ENCODE assay signal across 9 cellular contexts in the genomic region with DNA sequence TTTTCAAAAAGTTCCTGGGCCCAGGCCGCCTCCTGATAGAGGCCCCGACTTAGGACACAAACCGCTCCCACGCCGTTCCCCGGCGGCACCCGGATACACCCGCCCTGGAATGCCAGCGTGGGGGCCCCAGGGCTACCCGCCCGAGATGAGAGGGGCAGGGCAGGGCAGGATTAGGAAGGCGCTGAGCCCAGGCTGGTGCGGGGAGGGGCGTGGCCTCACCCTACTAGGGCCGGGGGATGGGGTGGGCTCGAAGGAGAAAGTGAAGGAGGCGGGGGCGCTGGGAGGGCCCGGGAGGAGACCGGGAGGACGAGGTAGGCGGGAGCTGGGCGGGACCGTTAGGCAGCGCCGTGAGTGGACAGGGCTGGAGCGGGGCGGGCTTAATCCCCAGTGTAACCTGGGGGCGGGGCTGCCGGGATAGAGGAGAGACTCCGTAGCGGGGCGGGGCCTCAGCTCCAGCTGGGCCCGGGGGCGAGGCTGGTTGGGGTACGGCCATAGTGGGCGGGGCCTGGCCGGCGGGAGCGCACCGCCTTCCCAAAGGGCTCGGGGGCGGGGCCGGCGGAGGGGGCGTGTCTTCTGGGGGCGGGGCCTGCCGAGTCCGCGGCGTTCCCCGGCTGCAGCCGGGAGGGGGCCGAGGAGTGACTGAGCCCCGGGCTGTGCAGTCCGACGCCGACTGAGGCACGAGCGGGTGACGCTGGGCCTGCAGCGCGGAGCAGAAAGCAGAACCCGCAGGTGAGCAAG. TPM values are rescaled to one million over a fixed set of nuclear protein-coding genes. Genes with fewer than 3 reads are reported as not detected.
DNase-seq lines count a peak whose midpoint lies in the region; ATAC-seq, FAIRE-seq and TF ChIP-seq lines count a peak whose summit lies in the region.
"Had no signal": no experiment of that assay in that cellular context is flagged by ENCODE, and none has a peak within 500 bp of the region (broad histone marks: within the 10 kb centered on the region; RNA-seq: fewer than 3 reads in every experiment).

A gene with protein sequence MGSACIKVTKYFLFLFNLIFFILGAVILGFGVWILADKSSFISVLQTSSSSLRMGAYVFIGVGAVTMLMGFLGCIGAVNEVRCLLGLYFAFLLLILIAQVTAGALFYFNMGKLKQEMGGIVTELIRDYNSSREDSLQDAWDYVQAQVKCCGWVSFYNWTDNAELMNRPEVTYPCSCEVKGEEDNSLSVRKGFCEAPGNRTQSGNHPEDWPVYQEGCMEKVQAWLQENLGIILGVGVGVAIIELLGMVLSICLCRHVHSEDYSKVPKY (plus strand): TSS at position 656 of the 738 bp plus-strand sequence. CDS start 29,000 bp downstream, outside the sequence.

- H3K27ac ChIP-seq in AG04450 (ENCODE audit: low read depth, low read length) = peak within 1 kb of the TSS; percentile 99
- H3K27ac ChIP-seq in VCaP = peak within 1 kb of the TSS; percentile 94
- peak within 1 kb of the TSS; percentile 98 to 99 for H3K27ac ChIP-seq in breast epithelium
- H3K27ac ChIP-seq in iPS-20b (ENCODE audit: low read length) = no peak within 1 kb of the TSS
- H3K27ac ChIP-seq in small intestine (ENCODE audit: low read depth in 1 of 2, low read length in 1 of 2) = peak within 1 kb of the TSS; percentile 96 to 98

- TF ChIP-seq CTCF in AG04450 (IDR thresholded peaks at IDR 0.05; ENCODE audit: low read depth, low read length) = peak; percentile 26; the same call in 1 of the 2 replicates
- peak; percentile 37; the same call in 1 of the 2 replicates for TF ChIP-seq CTCF in VCaP (conservative IDR thresholded peaks at IDR 0.05)
- no peak for TF ChIP-seq CTCF in breast epithelium (IDR thresholded peaks at IDR 0.05)

- H3K9me3 ChIP-seq in AG04450 (ENCODE audit: control insufficient read depth, insufficient read depth, low read length) (no peaks in the 10 kb centered on the region), breast epithelium (no peaks in the 10 kb centered on the region), iPS-20b (ENCODE audit: insufficient read depth, low read depth, low read length) (no peaks in the 10 kb centered on the region), small intestine (ENCODE audit: control insufficient read depth, low read depth) (no peaks in the 10 kb centered on the region)

- H3K27me3 ChIP-seq in AG04450 (ENCODE audit: control insufficient read depth, insufficient read depth, low read length) (no peaks in the 10 kb centered on the region), breast epithelium (no peaks in the 10 kb centered on the region), iPS-20b (ENCODE audit: insufficient read depth, low read length) (peaks cover 41% of the 10 kb centered on the region), small intestine (ENCODE audit: control insufficient read depth in 2 of 2, insufficient read depth in 2 of 2, low read length in 2 of 2) (no peaks in the 10 kb centered on the region)

- ATAC-seq in GM18870 (IDR thresholded peaks at IDR 0.05; ENCODE audit: unreplicated experiment) = peak; percentile 61
- peak; percentile 80 for ATAC-seq in HG03135 (IDR thresholded peaks at IDR 0.05; ENCODE audit: unreplicated experiment)

- intact Hi-C loops in breast epithelium (cut with DNase I; ENCODE audit: low total_unique reads) = no loop called here

- H3K4me3 ChIP-seq in AG04450 (ENCODE audit: low read depth, low read length) = peak within 1 kb of the TSS; percentile 83
- peak within 1 kb of the TSS; percentile 46 to 82 (median 69) for H3K4me3 ChIP-seq in breast epithelium
- H3K4me3 ChIP-seq in iPS-20b (ENCODE audit: low read length) = peak within 1 kb of the TSS; percentile 77
- peak within 1 kb of the TSS; percentile 52 to 79 for H3K4me3 ChIP-seq in small intestine (ENCODE audit: low read depth in 1 of 2, low read length in 2 of 2)

- DNase-seq in AG04450 (ENCODE audit: low read depth, low spot score) (peak; percentile 96), NCI-H2196 (lab: John Stamatoyannopoulos, UW; ENCODE audit: unreplicated experiment) (peak; percentile 99), breast epithelium (ENCODE audit: low spot score in 2 of 2) (peak; percentile 100), small intestine (peak; percentile 99)

- no peaks in the 10 kb centered on the region for H3K36me3 ChIP-seq in breast epithelium
- no peaks in the 10 kb centered on the region for H3K36me3 ChIP-seq in iPS-20b (ENCODE audit: insufficient read depth, low read depth, low read length)
- H3K36me3 ChIP-seq in small intestine (ENCODE audit: control insufficient read depth in 2 of 2, insufficient read depth in 2 of 2, low read length in 2 of 2) = no peaks in the 10 kb centered on the region

- POLR2A ChIA-PET in AG04450 (lab: Yijun Ruan, JAX) = interaction anchor here (0.5 to 2.3 kb wide), 12 partner anchors 9 to 1220 kb away, joined by 3 to 10 read pairs (median 6); no protein-coding TSS in a partner anchor

- H3K9ac ChIP-seq in iPS-20b (ENCODE audit: low read depth, low read length) = peak within 1 kb of the TSS; percentile 74

- H3K4me1 ChIP-seq in breast epithelium (peaks cover 13 to 30% of the 10 kb centered on the region in 2 donors), iPS-20b (ENCODE audit: insufficient read depth, low read length) (peaks cover 15% of the 10 kb centered on the region; the same call in 1 of the 2 replicates), small intestine (ENCODE audit: control insufficient read depth in 2 of 2, insufficient read depth in 1 of 2, low read depth in 1 of 2, low read length in 1 of 2) (peaks cover 16% of the 10 kb centered on the region in 2 donors)

- TF ChIP-seq POLR2A in breast epithelium (IDR thresholded peaks at IDR 0.05) = peak; percentile 86

- WGBS in small intestine, 3 donors = 1 to 2% (median 1%) methylated on average over 53 to 65 of the region's 65 CpGs

- CTCF ChIA-PET in AG04450 (lab: Charles Lee) = interaction anchor here (0.5 to 2.6 kb wide), 7 partner anchors 41 to 502 kb away, joined by 3 to 21 read pairs (median 6); no protein-coding TSS in a partner anchor

- no peak for FAIRE-seq in small intestine (lab: Jason Lieb, UNC)
- FAIRE-seq: colon had no signal

RNA-seq across cellular contexts. Expression of the gene that starts here (rescaled TPM):
- 49.3 and 62.0 TPM in 2 replicates for polyA plus RNA-seq in AG04450 (2011; rRNA removed)
- polyA minus RNA-seq in AG04450 (2011; rRNA and poly(A)+ RNA removed) = 41.5 and 59.4 TPM in 2 replicates
- total RNA-seq in breast epithelium = 10 to 100 TPM; 12.0 to 40.4 (median 38.0) TPM
- 10 to 100 TPM; 24.2 to 89.2 (median 50.5) TPM for polyA plus RNA-seq in small intestine

Comparison
In these comparisons a context has a peak if more than half of its experiments do, and no peak if none do; other contexts are left out.
1. CTCF ChIP-seq: peak in AG04450 (single experiment) and VCaP (single experiment); none in breast epithelium (0 of 3).
2. Peak in every context shown above with its lines, with median percentiles within 50 percentile points of each other: DNase-seq and H3K4me3 ChIP-seq.